ENCODE assay signal across 29 cellular contexts in genomic region chr4:13670456-13671150, GRCh38.
"Had no signal": no experiment of that assay in that cellular context is flagged by ENCODE, and none has a peak within 500 bp of the region (broad histone marks: within the 10 kb centered on the region; RNA-seq: fewer than 3 reads in every experiment).

No MANE protein-coding gene starts in this region.

- H3K36me3 ChIP-seq: adrenal gland, cardiac muscle cell, lower lobe of right lung, sigmoid colon, upper lobe of left lung had no signal

- H3K4me3 ChIP-seq: adrenal gland, body of pancreas, cardiac muscle cell, coronary artery, lower lobe of right lung, sigmoid colon, upper lobe of left lung had no signal

- H3K4me1 ChIP-seq: adrenal gland, body of pancreas, lower lobe of right lung, sigmoid colon, upper lobe of left lung had no signal

- H3K9me3 ChIP-seq: body of pancreas had no signal

- DNase-seq: activated CD4-positive, alpha-beta T cell treated with anti-CD3 and anti-CD28 coated beads for 36 hours; activated CD4-positive, alpha-beta T cell treated with anti-CD3 and anti-CD28 coated beads, Interleukin-2, amount 50 U/mL, for 48 hours; activated CD4-positive, CD25-positive, alpha-beta regulatory T cell; activated CD8-positive, alpha-beta memory T cell treated with anti-CD3 and anti-CD28 coated beads for 24 hours; activated effector memory CD4-positive, alpha-beta T cell treated with Interleukin-2 at 50 U/mL for 16 hours; activated naive CD4-positive, alpha-beta T cell treated with anti-CD3 and anti-CD28 coated beads for 36 hours; activated naive CD8-positive, alpha-beta T cell treated with anti-CD3 and anti-CD28 coated beads for 36 hours; adrenal gland; aorta; body of pancreas; glutamatergic neuron; hippocampal formation; left colon; lower lobe of right lung; mesendoderm; posterior cingulate gyrus; sigmoid colon; small intestine; stimulated activated CD4-positive, alpha-beta T cell treated with anti-CD3 and anti-CD28 coated beads, Interleukin-4, amount 100 ng/mL, for 4 hours; stimulated activated CD8-positive, alpha-beta memory T cell treated with anti-CD3 and anti-CD28 coated beads, Interleukin-4, amount 100 ng/mL, for 48 hours; stimulated activated naive CD8-positive, alpha-beta T cell treated with anti-CD3 and anti-CD28 coated beads, Interleukin-15, amount 100 ng/mL, for 72 hours; substantia nigra; T-helper 1 cell; upper lobe of left lung had no signal

- H3K27ac ChIP-seq: adrenal gland, body of pancreas, cardiac muscle cell, coronary artery, lower lobe of right lung, sigmoid colon, upper lobe of left lung had no signal

- ATAC-seq: activated CD4-positive, alpha-beta T cell treated with anti-CD3 and anti-CD28 coated beads for 36 hours; body of pancreas; esophagus mucosa; left colon; lower lobe of right lung; natural killer cell treated with Interleukin-12 subunit alpha and Interleukin-12 subunit beta and Interleukin-15 and Interleukin-18, amount 100 ng/mL, for 72 hours; stimulated activated memory B cell treated with anti-CD40 and anti-IgM and Interleukin-4, amounts not matched to agents 10 μg/mL and 1 μg/mL and 100 μg/mL, for 72 hours; stimulated activated naive CD8-positive, alpha-beta T cell treated with anti-CD3 and anti-CD28 coated beads, Interleukin-15, amount 100 ng/mL, for 72 hours had no signal

- H3K27me3 ChIP-seq: adrenal gland, body of pancreas, cardiac muscle cell, sigmoid colon, upper lobe of left lung had no signal
